Comparison of ENCODE assay signal across 14 cellular contexts in the genomic region with DNA sequence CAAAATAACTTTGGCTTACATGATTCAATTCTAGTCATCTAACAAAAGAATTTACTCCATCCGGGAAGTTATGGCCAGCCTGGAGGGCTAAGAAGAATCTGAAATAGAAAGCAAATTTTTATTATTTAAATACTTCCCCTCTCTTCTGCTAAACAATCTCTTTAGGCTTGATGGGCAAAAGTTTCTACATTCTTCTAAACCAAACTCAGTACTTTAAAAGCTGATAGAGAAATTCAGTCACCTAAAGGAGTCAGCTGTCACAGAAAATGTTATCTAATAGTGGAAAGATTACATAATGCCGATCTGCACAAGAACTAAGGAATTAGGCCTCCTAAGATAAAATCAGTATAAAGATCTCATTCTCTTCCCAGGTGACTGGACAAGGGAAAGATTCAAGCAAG. TPM values are rescaled to one million over a fixed set of nuclear protein-coding genes. Genes with fewer than 3 reads are reported as not detected.
A peak's percentile ranks its signal among the peaks of the same experiment; 100 is the strongest.
DNase-seq lines count a peak whose midpoint lies in the region; ATAC-seq and TF ChIP-seq lines count a peak whose summit lies in the region.
"Had no signal": no experiment of that assay in that cellular context is flagged by ENCODE, and none has a peak within 500 bp of the region (broad histone marks: within the 10 kb centered on the region; RNA-seq: fewer than 3 reads in every experiment).

No MANE protein-coding gene starts in this region.

- H3K36me3 ChIP-seq in GM23248 (ENCODE audit: low read depth) = no peaks in the 10 kb centered on the region
- H3K36me3 ChIP-seq in SK-N-SH (replicated peaks in 1 of 2; ENCODE audit: control insufficient read depth in 1 of 2, insufficient read depth in 2 of 2, low read length in 1 of 2) = no peaks in the 10 kb centered on the region
- H3K36me3 ChIP-seq in mucosa of descending colon (ENCODE audit: low read depth) = no peaks in the 10 kb centered on the region
- no peaks in the 10 kb centered on the region for H3K36me3 ChIP-seq in Peyer's patch
- H3K36me3 ChIP-seq: SJCRH30, WERI-Rb-1 had no signal

- no peak overlapping the region for H3K9ac ChIP-seq in GM23248
- peak overlapping the region; percentile 26; the same call in 1 of the 2 replicates for H3K9ac ChIP-seq in SK-N-SH

- peaks cover 24% of the 10 kb centered on the region; the same call in 1 of the 2 replicates for H3F3A ChIP-seq in GM23248 (ENCODE audit: insufficient read depth)
- H3F3A ChIP-seq in SK-N-SH (replicated peaks; ENCODE audit: insufficient read depth) = peaks cover 34% of the 10 kb centered on the region

- H3K4me1 ChIP-seq in GM23248 (ENCODE audit: insufficient read depth) (peaks cover 31% of the 10 kb centered on the region), SK-N-SH (ENCODE audit: control insufficient read depth in 1 of 2, insufficient read depth in 2 of 2, low read depth in 1 of 2, low read length in 1 of 2) (peaks cover 22 to 35% of the 10 kb centered on the region in 2 experiments), mucosa of descending colon (ENCODE audit: low read depth) (peaks cover 7% of the 10 kb centered on the region), Peyer's patch (peaks cover 0 to 11% (median 0%) of the 10 kb centered on the region in 4 donors)
- H3K4me1 ChIP-seq: SJCRH30 had no signal

- H3K9me2 ChIP-seq in GM23248 (ENCODE audit: insufficient read depth) = no peaks in the 10 kb centered on the region
- no peaks in the 10 kb centered on the region for H3K9me2 ChIP-seq in SK-N-SH

- DNase-seq in GM23248 = peak; percentile 37
- no peak for DNase-seq in SK-N-SH
- DNase-seq in fibroblast of mammary gland (ENCODE audit: low read depth) = peak; percentile 19
- DNase-seq in sciatic nerve (ENCODE audit: low spot score) = no peak
- DNase-seq in mucosa of descending colon = no peak
- DNase-seq in NCI-H1417 (lab: John Stamatoyannopoulos, UW) = no peak
- no peak for DNase-seq in Peyer's patch
- DNase-seq: esophagus squamous epithelium, NCI-H187 treated with DMSO at 0.1 percent for 48 hours, NCI-H774, WERI-Rb-1 had no signal

- ATAC-seq in sciatic nerve = peak; percentile 75
- ATAC-seq in mucosa of descending colon = no peak
- ATAC-seq in GM21737 (IDR thresholded peaks at IDR 0.05; ENCODE audit: unreplicated experiment) = no peak
- ATAC-seq: activated naive CD4-positive, alpha-beta T cell treated with anti-CD3 and anti-CD28 coated beads, Interleukin-2, amount 50 U/mL, for 72 hours had no signal

- H4K20me1 ChIP-seq in GM23248 (ENCODE audit: insufficient read depth) (peaks cover 5% of the 10 kb centered on the region; the same call in 1 of the 2 replicates), SK-N-SH (ENCODE audit: insufficient read depth) (no peaks in the 10 kb centered on the region; the same call in 1 of the 2 replicates)

- CTCF ChIA-PET in SK-N-SH (lab: Yijun Ruan, JAX) = no interaction called here

- no peaks in the 10 kb centered on the region for H3K27me3 ChIP-seq in GM23248 (replicated peaks; ENCODE audit: insufficient read depth)
- no peaks in the 10 kb centered on the region for H3K27me3 ChIP-seq in SK-N-SH (ENCODE audit: insufficient read depth)
- no peaks in the 10 kb centered on the region for H3K27me3 ChIP-seq in Peyer's patch
- H3K27me3 ChIP-seq: esophagus squamous epithelium, SJCRH30 had no signal

- TF ChIP-seq CTCF in SK-N-SH (IDR thresholded peaks at IDR 0.05) (no peak), fibroblast of mammary gland (conservative IDR thresholded peaks at IDR 0.05; ENCODE audit: control insufficient read depth, insufficient read depth, low read depth, low read length) (no peak), mucosa of descending colon (IDR thresholded peaks at IDR 0.05) (no peak), Peyer's patch (IDR thresholded peaks at IDR 0.05) (no peak)

- TF ChIP-seq POLR2A in Peyer's patch (IDR thresholded peaks at IDR 0.05) = no peak

- WGBS in GM23248 (ENCODE audit: low coverage in 1 of 2, low lambda C conversion rate in 2 of 2, missing lambda C conversion rate in 2 of 2), 2 experiments = 68 to 72% methylated on average over 2 of the region's 2 CpGs
- WGBS in SK-N-SH (ENCODE audit: low lambda C conversion rate) = 26% methylated on average over 2 of the region's 2 CpGs

- POLR2A ChIA-PET in SK-N-SH (lab: Yijun Ruan, JAX) = no interaction called here

- in situ Hi-C loops in GM23248 (cut with MboI) = no loop called here

- H3K9me3 ChIP-seq in GM23248 (ENCODE audit: low read depth) (no peaks in the 10 kb centered on the region), SK-N-SH (no peaks in the 10 kb centered on the region), mucosa of descending colon (no peaks in the 10 kb centered on the region), Peyer's patch (no peaks in the 10 kb centered on the region)
- H3K9me3 ChIP-seq: esophagus squamous epithelium, SJCRH30 had no signal

- peak overlapping the region; percentile 24 for H3K4me2 ChIP-seq in GM23248 (ENCODE audit: unreplicated experiment)
- H3K4me2 ChIP-seq in SK-N-SH = peak overlapping the region; percentile 54

- H3K27ac ChIP-seq in GM23248 = peak overlapping the region; percentile 17
- peak overlapping the region; percentile 45 to 72; a peak in 3 of 4 replicates for H3K27ac ChIP-seq in SK-N-SH (ENCODE audit: low read depth in 2 of 2, low read length in 1 of 2)
- no peak overlapping the region for H3K27ac ChIP-seq in Peyer's patch
- H3K27ac ChIP-seq: SJCRH30, WERI-Rb-1 had no signal

- H2AFZ ChIP-seq in GM23248 = no peak overlapping the region
- H2AFZ ChIP-seq in SK-N-SH (ENCODE audit: low read depth) = no peak overlapping the region

- no peak for TF ChIP-seq RAD21 in SK-N-SH (IDR thresholded peaks at IDR 0.05; ENCODE audit: low read length)

- 0 out of 4 replicates have a peak, but pooled peaks of 1 of the 2 experiments have one; percentile 20 for TF ChIP-seq EP300 in SK-N-SH (IDR thresholded peaks at IDR 0.05; ENCODE audit: borderline replicate concordance in 1 of 2, low read depth in 1 of 2, low read length in 1 of 2)

- H3K79me2 ChIP-seq in GM23248 (ENCODE audit: insufficient read depth) = peaks cover 100% of the 10 kb centered on the region
- H3K79me2 ChIP-seq in SK-N-SH (ENCODE audit: insufficient read depth) = peaks cover 98% of the 10 kb centered on the region

- intact Hi-C loops in sciatic nerve (cut with DNase I) = no loop called here
- intact Hi-C loops in mucosa of descending colon (cut with DNase I, micrococcal nuclease) = no loop called here

- H3K4me3 ChIP-seq in GM23248 (peak overlapping the region; percentile 14; the same call in 1 of the 2 replicates), SK-N-SH (ENCODE audit: low read depth in 2 of 2, low read length in 1 of 2) (peak overlapping the region in 1 of 2 experiments; percentile 38; a peak in 1 of 4 replicates), fibroblast of mammary gland (ENCODE audit: control insufficient read depth, low read depth, low read length) (no peak overlapping the region), mucosa of descending colon (no peak overlapping the region), Peyer's patch (no peak overlapping the region)
- H3K4me3 ChIP-seq: esophagus squamous epithelium, SJCRH30 had no signal

TF ChIP-seq in SK-N-SH, 30 proteins besides CTCF, POLR2A, EP300 and RAD21:
- TF ChIP-seq NRF1 (IDR thresholded peaks at IDR 0.05; ENCODE audit: low read depth, low read length) = no peak
- TF ChIP-seq, protein P1, sequence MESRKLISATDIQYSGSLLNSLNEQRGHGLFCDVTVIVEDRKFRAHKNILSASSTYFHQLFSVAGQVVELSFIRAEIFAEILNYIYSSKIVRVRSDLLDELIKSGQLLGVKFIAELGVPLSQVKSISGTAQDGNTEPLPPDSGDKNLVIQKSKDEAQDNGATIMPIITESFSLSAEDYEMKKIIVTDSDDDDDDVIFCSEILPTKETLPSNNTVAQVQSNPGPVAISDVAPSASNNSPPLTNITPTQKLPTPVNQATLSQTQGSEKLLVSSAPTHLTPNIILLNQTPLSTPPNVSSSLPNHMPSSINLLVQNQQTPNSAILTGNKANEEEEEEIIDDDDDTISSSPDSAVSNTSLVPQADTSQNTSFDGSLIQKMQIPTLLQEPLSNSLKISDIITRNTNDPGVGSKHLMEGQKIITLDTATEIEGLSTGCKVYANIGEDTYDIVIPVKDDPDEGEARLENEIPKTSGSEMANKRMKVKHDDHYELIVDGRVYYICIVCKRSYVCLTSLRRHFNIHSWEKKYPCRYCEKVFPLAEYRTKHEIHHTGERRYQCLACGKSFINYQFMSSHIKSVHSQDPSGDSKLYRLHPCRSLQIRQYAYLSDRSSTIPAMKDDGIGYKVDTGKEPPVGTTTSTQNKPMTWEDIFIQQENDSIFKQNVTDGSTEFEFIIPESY (IDR thresholded peaks at IDR 0.05; ENCODE audit: borderline replicate concordance, low read depth) = no peak
- TF ChIP-seq, protein P2, sequence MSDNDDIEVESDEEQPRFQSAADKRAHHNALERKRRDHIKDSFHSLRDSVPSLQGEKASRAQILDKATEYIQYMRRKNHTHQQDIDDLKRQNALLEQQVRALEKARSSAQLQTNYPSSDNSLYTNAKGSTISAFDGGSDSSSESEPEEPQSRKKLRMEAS (IDR thresholded peaks at IDR 0.05; ENCODE audit: low read depth) = no peak
- TF ChIP-seq IRF3 (IDR thresholded peaks at IDR 0.05; ENCODE audit: low read depth, low read length) = no peak
- no peak for TF ChIP-seq SIN3A (IDR thresholded peaks at IDR 0.05; ENCODE audit: borderline replicate concordance, low read depth, low read length)
- TF ChIP-seq TCF12 (IDR thresholded peaks at IDR 0.05) = 0 out of 2 replicates have a peak, but pooled peaks have one; percentile 23
- no peak for TF ChIP-seq RCOR1 (IDR thresholded peaks at IDR 0.05; ENCODE audit: low read length)
- TF ChIP-seq JUND (IDR thresholded peaks at IDR 0.05) = no peak

RNA-seq across cellular contexts. Expression of gene GNAQ, which starts 32.4 kb away (rescaled TPM):
- total RNA-seq in GM23248 (2014; rRNA removed; shearing (Covaris generic)) = 32.7 and 41.0 TPM in 2 replicates
- polyA plus RNA-seq in GM23248 (2016; fragmentation: Nextera tagmentation; extraction: Ambion mirVana) (11.1 and 11.5 TPM in 2 replicates), SK-N-SH (2012; rRNA removed) (20.9 and 28.5 TPM in 2 replicates)
- 35.6 and 46.1 TPM in 2 replicates for polyA plus RNA-seq in SK-N-SH (2012; cell fraction: cytosol; rRNA removed)
- 11.1 and 25.5 TPM in 2 replicates for polyA plus RNA-seq in SK-N-SH (2012; cell fraction: nucleus; rRNA removed)
- total RNA-seq in sciatic nerve (97.5 TPM), mucosa of descending colon (100 to 1,000 TPM in 2 of 3 donors, 10 to 100 TPM in 1; 95.9 to 115 (median 104) TPM), Peyer's patch (10 to 100 TPM; 28.7 to 45.4 (median 33.5) TPM)

Comparison
In these comparisons a context has a peak if more than half of its experiments do, and no peak if none do; other contexts are left out.
1. DNase-seq: peak in GM23248 (single experiment) and fibroblast of mammary gland (single experiment); none in SK-N-SH (single experiment), sciatic nerve (single experiment), mucosa of descending colon (0 of 3), NCI-H1417 (0 of 3) and Peyer's patch (0 of 3).
2. H3K27ac ChIP-seq: peak in GM23248 (single experiment) and SK-N-SH (2 of 2); none in Peyer's patch (0 of 4).